In genomic region chr11:67651976-67652895, GRCh38 we compare ENCODE assay signal across 21 cellular contexts. TPM values are rescaled to one million over a fixed set of nuclear protein-coding genes. Genes with fewer than 3 reads are reported as not detected.
DNase-seq lines count a peak whose midpoint lies in the region; ATAC-seq, FAIRE-seq and TF ChIP-seq lines count a peak whose summit lies in the region.
"Had no signal": no experiment of that assay in that cellular context is flagged by ENCODE, and none has a peak within 500 bp of the region (broad histone marks: within the 10 kb centered on the region; RNA-seq: fewer than 3 reads in every experiment).

No MANE protein-coding gene starts in this region.

- DNase-seq in NCI-H2171 treated with DMSO at 0.1 percent for 48 hours (lab: John Stamatoyannopoulos, UW): peak; percentile 35
- DNase-seq in NCI-H2171 (lab: John Stamatoyannopoulos, UW): no peak
- DNase-seq in PC-3: peak; percentile 10
- DNase-seq in iPS-NIHi7 (ENCODE audit: extremely low spot score): peak; percentile 6
- peak; percentile 92 for DNase-seq in small intestine
- no peak for DNase-seq in lower lobe of right lung
- DNase-seq in stimulated activated naive CD8-positive, alpha-beta T cell treated with anti-CD3 and anti-CD28 coated beads, Interleukin-15, Interleukin-2, amounts not matched to agents 100 U/mL and 50 U/mL, for 24 hours: no peak
- DNase-seq: 8988T; activated CD8-positive, alpha-beta memory T cell treated with anti-CD3 and anti-CD28 coated beads, Interleukin-2, amount 10 ng/mL, durations not matched to agents 7 days and 5 days; DMS153; naive thymus-derived CD8-positive, alpha-beta T cell; NCI-H1930; NCI-H524 treated with DMSO at 0.1 percent for 48 hours; T1000 had no signal

- TF ChIP-seq CTCF in PC-3 (conservative IDR thresholded peaks at IDR 0.05; ENCODE audit: low read depth, low read length): no peak
- TF ChIP-seq CTCF in lower lobe of right lung (IDR thresholded peaks at IDR 0.05): no peak

- H3K4me1 ChIP-seq in PC-3 (ENCODE audit: insufficient read depth, low read length) (peaks cover 8% of the 10 kb centered on the region), small intestine (ENCODE audit: control insufficient read depth in 2 of 2, insufficient read depth in 1 of 2, low read depth in 1 of 2, low read length in 1 of 2) (peaks cover 0 to 6% of the 10 kb centered on the region in 2 donors), lower lobe of right lung (no peaks in the 10 kb centered on the region)
- H3K4me1 ChIP-seq: esophagus muscularis mucosa had no signal

- no peaks in the 10 kb centered on the region for H3K9me2 ChIP-seq in PC-3 (replicated peaks; ENCODE audit: low read length)

- H2AFZ ChIP-seq in PC-3 (ENCODE audit: low read length): no peak overlapping the region

- no peak overlapping the region for H3K9ac ChIP-seq in PC-3 (ENCODE audit: low read length)

- CTCF ChIA-PET in PC-3 (lab: Charles Lee): interaction anchor here (0.6 kb wide), 1 partner anchor 23 kb away, joined by 3 read pairs; the partner anchor contains the start of gene NUDT8

- no peaks in the 10 kb centered on the region; the same call in 1 of the 2 replicates for H3K36me3 ChIP-seq in PC-3 (ENCODE audit: low read depth, low read length)
- H3K36me3 ChIP-seq in small intestine (ENCODE audit: control insufficient read depth in 2 of 2, insufficient read depth in 2 of 2, low read length in 2 of 2): no peaks in the 10 kb centered on the region
- no peaks in the 10 kb centered on the region for H3K36me3 ChIP-seq in lower lobe of right lung
- H3K36me3 ChIP-seq: esophagus muscularis mucosa, thoracic aorta had no signal

- no peak overlapping the region for H3K4me3 ChIP-seq in PC-3 (ENCODE audit: low read length)
- no peak overlapping the region for H3K4me3 ChIP-seq in small intestine (ENCODE audit: low read depth in 1 of 2, low read length in 2 of 2)
- H3K4me3 ChIP-seq in lower lobe of right lung: no peak overlapping the region
- H3K4me3 ChIP-seq: esophagus muscularis mucosa, thoracic aorta had no signal

- H3K27me3 ChIP-seq in PC-3 (ENCODE audit: low read length) (no peaks in the 10 kb centered on the region), small intestine (ENCODE audit: control insufficient read depth in 2 of 2, insufficient read depth in 2 of 2, low read length in 2 of 2) (no peaks in the 10 kb centered on the region), lower lobe of right lung (ENCODE audit: low read depth) (peaks cover 17% of the 10 kb centered on the region)

- no peak overlapping the region for H3K4me2 ChIP-seq in PC-3 (ENCODE audit: low read length)

- H4K20me1 ChIP-seq in PC-3 (ENCODE audit: low read length): no peaks in the 10 kb centered on the region

- H3K27ac ChIP-seq in PC-3 (ENCODE audit: low read length) (no peak overlapping the region), small intestine (ENCODE audit: low read depth in 1 of 2, low read length in 1 of 2) (peak overlapping the region; percentile 53 to 63), lower lobe of right lung (no peak overlapping the region)
- H3K27ac ChIP-seq: C4-2B, esophagus muscularis mucosa, thoracic aorta had no signal

- ATAC-seq in PC-3 (0 out of 2 replicates have a peak, but pooled peaks have one; percentile 16), lower lobe of right lung (no peak), HG02885 (IDR thresholded peaks at IDR 0.05; ENCODE audit: poor library complexity, unreplicated experiment) (no peak)
- no peak for ATAC-seq in stimulated activated naive CD8-positive, alpha-beta T cell treated with anti-CD3 and anti-CD28 coated beads, Interleukin-15, Interleukin-2, amounts not matched to agents 100 U/mL and 50 U/mL, for 24 hours
- ATAC-seq: activated CD8-positive, alpha-beta memory T cell treated with anti-CD3 and anti-CD28 coated beads, Interleukin-2, amount 10 ng/mL, durations not matched to agents 7 days and 5 days; naive thymus-derived CD8-positive, alpha-beta T cell had no signal

- no TSS peak for BruUV-seq in PC-3 (replicated peaks; lab: Mats Ljungman, UMichigan)

- 14 to 47% (median 35%) methylated on average over 15 of the region's 15 CpGs for WGBS in small intestine, 3 donors

- POLR2A ChIA-PET in PC-3 (lab: Charles Lee; ENCODE audit: unreplicated experiment): no interaction called here

- peaks cover 2% of the 10 kb centered on the region for H3F3A ChIP-seq in PC-3 (ENCODE audit: low read length, unreplicated experiment)

- 0 out of 2 replicates have a peak, but pooled peaks cover 8% of the 10 kb centered on the region for H3K9me3 ChIP-seq in PC-3 (ENCODE audit: low read length)
- H3K9me3 ChIP-seq in small intestine (ENCODE audit: control insufficient read depth, low read depth): no peaks in the 10 kb centered on the region
- no peaks in the 10 kb centered on the region for H3K9me3 ChIP-seq in lower lobe of right lung
- H3K9me3 ChIP-seq: esophagus muscularis mucosa, thoracic aorta had no signal

- no peaks in the 10 kb centered on the region for H3K79me2 ChIP-seq in PC-3 (ENCODE audit: low read length)

- intact Hi-C loops in PC-3 (cut with micrococcal nuclease): no loop called here
- intact Hi-C loops in lower lobe of right lung (cut with DNase I): no loop called here

- no peak for FAIRE-seq in small intestine (lab: Jason Lieb, UNC)
- FAIRE-seq: H1 had no signal

RNA-seq across cellular contexts. Expression of gene ACY3, which starts 1.7 kb away (rescaled TPM):
- total RNA-seq in PC-3 (2014; rRNA removed): not detected in 2 replicates
- 100 to 1,000 TPM in 2 of 3 donors, 10 to 100 TPM in 1; 36.6 to 271 (median 161) TPM for polyA plus RNA-seq in small intestine
- total RNA-seq in lower lobe of right lung: not detected
- total RNA-seq: esophagus muscularis mucosa; H1; lung microvascular endothelial cell; naive thymus-derived CD8-positive, alpha-beta T cell; thoracic aorta had no signal

RNA-seq across cellular contexts. Expression of gene TBX10, which starts 12.7 kb away (rescaled TPM):
- total RNA-seq in PC-3 (2014; rRNA removed) (not detected in 2 replicates), lower lobe of right lung (not detected)
- polyA plus RNA-seq in small intestine: 10 to 100 TPM; 14.4 to 69.4 (median 41.4) TPM
- total RNA-seq: activated CD8-positive, alpha-beta memory T cell treated with anti-CD3 and anti-CD28 coated beads, Interleukin-2, amount 10 ng/mL, durations not matched to agents 7 days and 5 days; activated T-helper 2 cell treated with anti-CD3 and anti-CD28 coated beads, Interferon-gamma antibody, Interleukin-2, Interleukin-4, amounts not matched to agents 10 μg/mL and 5 μg/mL and 100 μg/mL, durations not matched to agents 14 hours and 24 hours and 36 hours; esophagus muscularis mucosa; H1; lung microvascular endothelial cell; naive thymus-derived CD8-positive, alpha-beta T cell; thoracic aorta had no signal
- polyA plus RNA-seq: naive thymus-derived CD8-positive, alpha-beta T cell had no signal

RNA-seq across cellular contexts. Expression of gene ALDH3B2, which starts 22.2 kb away (rescaled TPM):
- total RNA-seq in PC-3 (2014; rRNA removed) (0.40 TPM in 1 of 2 replicates, not detected in the other), lower lobe of right lung (0.65 TPM)
- under 1 TPM in 1 of 3 donors, not detected in 2; 0.12 TPM for polyA plus RNA-seq in small intestine
- total RNA-seq: activated CD8-positive, alpha-beta memory T cell treated with anti-CD3 and anti-CD28 coated beads, Interleukin-2, amount 10 ng/mL, durations not matched to agents 7 days and 5 days; activated T-helper 2 cell treated with anti-CD3 and anti-CD28 coated beads, Interferon-gamma antibody, Interleukin-2, Interleukin-4, amounts not matched to agents 10 μg/mL and 5 μg/mL and 100 μg/mL, durations not matched to agents 14 hours and 24 hours and 36 hours; esophagus muscularis mucosa; H1; lung microvascular endothelial cell; naive thymus-derived CD8-positive, alpha-beta T cell; thoracic aorta had no signal
- polyA plus RNA-seq: H1; naive thymus-derived CD8-positive, alpha-beta T cell had no signal

RNA-seq across cellular contexts. Expression of gene NUDT8, which starts 22.5 kb away (rescaled TPM):
- total RNA-seq in PC-3 (2014; rRNA removed) (36.3 and 50.6 TPM in 2 replicates), lower lobe of right lung (8.8 TPM)
- 10 to 100 TPM; 38.9 to 67.1 (median 52.4) TPM for polyA plus RNA-seq in small intestine

RNA-seq across cellular contexts. Expression of gene NDUFV1, which starts 45.5 kb away (rescaled TPM):
- 499 and 686 TPM in 2 replicates for total RNA-seq in PC-3 (2014; rRNA removed)
- polyA plus RNA-seq in small intestine: 100 to 1,000 TPM; 234 to 361 (median 264) TPM
- 143 TPM for total RNA-seq in lower lobe of right lung

Comparison
In these comparisons a context has a peak if more than half of its experiments do, and no peak if none do; other contexts are left out.
1. DNase-seq: peak in NCI-H2171 treated with DMSO at 0.1 percent for 48 hours (single experiment), PC-3 (single experiment), iPS-NIHi7 (single experiment) and small intestine (single experiment); none in NCI-H2171 (single experiment), lower lobe of right lung (single experiment) and stimulated activated naive CD8-positive, alpha-beta T cell treated with anti-CD3 and anti-CD28 coated beads, Interleukin-15, Interleukin-2, amounts not matched to agents 100 U/mL and 50 U/mL, for 24 hours (single experiment).
2. H3K27ac ChIP-seq: peak in small intestine (2 of 2); none in PC-3 (single experiment) and lower lobe of right lung (single experiment).